ENCODE assay signal across 9 cellular contexts in genomic region chr1:23568608-23569383, GRCh38. TPM values are rescaled to one million over a fixed set of nuclear protein-coding genes. Genes with fewer than 3 reads are reported as not detected.
DNase-seq lines count a peak whose midpoint lies in the region; ATAC-seq and TF ChIP-seq lines count a peak whose summit lies in the region.
"Had no signal": no experiment of that assay in that cellular context is flagged by ENCODE, and none has a peak within 500 bp of the region (broad histone marks: within the 10 kb centered on the region; RNA-seq: fewer than 3 reads in every experiment).

No MANE protein-coding gene starts in this region.

- H3K4me3 Mint-ChIP-seq in stimulated activated naive B cell treated with anti-CD40 and anti-IgM and Interleukin-4, amounts not matched to agents 10 μg/mL and 1 μg/mL and 100 μg/mL, for 72 hours, result peak overlapping the region; percentile 83 to 88

- H3K27me3 ChIP-seq in ascending aorta, result no peaks in the 10 kb centered on the region
- no peaks in the 10 kb centered on the region for H3K27me3 ChIP-seq in kidney epithelial cell (ENCODE audit: control insufficient read depth, insufficient read depth, low read length)

- H3K4me1 ChIP-seq in ascending aorta, result peaks cover 5 to 37% of the 10 kb centered on the region in 2 donors

- no peaks in the 10 kb centered on the region for H3K9me3 ChIP-seq in ascending aorta

- DNase-seq in DMS 273 (lab: John Stamatoyannopoulos, UW; ENCODE audit: unreplicated experiment), result peak; percentile 62
- DNase-seq in DMS 273 treated with DMSO at 0.1 percent for 48 hours (lab: John Stamatoyannopoulos, UW), result no peak
- no peak for DNase-seq in ascending aorta (ENCODE audit: low spot score in 2 of 2)
- no peak for DNase-seq in kidney epithelial cell (ENCODE audit: low read depth)
- no peak for DNase-seq in stimulated activated naive B cell treated with anti-CD40 and anti-IgM and Interleukin-4, amounts not matched to agents 10 μg/mL and 1 μg/mL and 100 μg/mL, for 72 hours
- no peak for DNase-seq in HuH-7.5 (ENCODE audit: low spot score)
- DNase-seq in dedifferentiated amniotic fluid mesenchymal stem cell (ENCODE audit: extremely low spot score), result no peak

- H3K27ac ChIP-seq in ascending aorta, result peak overlapping the region; percentile 89 to 92
- H3K27ac ChIP-seq: 22Rv1 had no signal

- peak overlapping the region; percentile 67 to 78 for H3K4me3 ChIP-seq in ascending aorta
- H3K4me3 ChIP-seq in kidney epithelial cell (ENCODE audit: low read depth, low read length), result peak overlapping the region; percentile 46

- no peaks in the 10 kb centered on the region for H3K27me3 Mint-ChIP-seq in stimulated activated naive B cell treated with anti-CD40 and anti-IgM and Interleukin-4, amounts not matched to agents 10 μg/mL and 1 μg/mL and 100 μg/mL, for 72 hours

- intact Hi-C loops in ascending aorta (cut with DNase I), result loop anchor here (10.0 kb wide), 2 partner anchors 446 to 1664 kb away; no protein-coding TSS in a partner anchor

- peaks cover 0 to 4% of the 10 kb centered on the region in 2 donors for H3K9me3 Mint-ChIP-seq in stimulated activated naive B cell treated with anti-CD40 and anti-IgM and Interleukin-4, amounts not matched to agents 10 μg/mL and 1 μg/mL and 100 μg/mL, for 72 hours

- peak overlapping the region; percentile 94 for H3K27ac Mint-ChIP-seq in stimulated activated naive B cell treated with anti-CD40 and anti-IgM and Interleukin-4, amounts not matched to agents 10 μg/mL and 1 μg/mL and 100 μg/mL, for 72 hours

- TF ChIP-seq CTCF in ascending aorta (IDR thresholded peaks at IDR 0.05), result no peak
- TF ChIP-seq CTCF in kidney epithelial cell (IDR thresholded peaks at IDR 0.05; ENCODE audit: insufficient read depth, low read length, poor library complexity, severe bottlenecking), result no peak

- peaks cover 0 to 4% of the 10 kb centered on the region in 2 donors for H3K36me3 Mint-ChIP-seq in stimulated activated naive B cell treated with anti-CD40 and anti-IgM and Interleukin-4, amounts not matched to agents 10 μg/mL and 1 μg/mL and 100 μg/mL, for 72 hours

- no peak for ATAC-seq in stimulated activated naive B cell treated with anti-CD40 and anti-IgM and Interleukin-4, amounts not matched to agents 10 μg/mL and 1 μg/mL and 100 μg/mL, for 72 hours (replicated peaks)
- no peak for ATAC-seq in HG03439 (IDR thresholded peaks at IDR 0.05; ENCODE audit: unreplicated experiment)

- H3K36me3 ChIP-seq in ascending aorta (no peaks in the 10 kb centered on the region), kidney epithelial cell (ENCODE audit: control insufficient read depth, insufficient read depth, low read length) (no peaks in the 10 kb centered on the region)

- H3K4me1 Mint-ChIP-seq in stimulated activated naive B cell treated with anti-CD40 and anti-IgM and Interleukin-4, amounts not matched to agents 10 μg/mL and 1 μg/mL and 100 μg/mL, for 72 hours, result peaks cover 34 to 59% of the 10 kb centered on the region in 2 donors

RNA-seq across cellular contexts. Expression of gene ID3, which starts 9.5 kb away (rescaled TPM):
- 1,094 TPM for total RNA-seq in ascending aorta
- total RNA-seq in kidney epithelial cell, result 76.6 and 77.5 TPM in 2 replicates

RNA-seq across cellular contexts. Expression of gene E2F2, which starts 37.8 kb away (rescaled TPM):
- not detected for total RNA-seq in ascending aorta
- 0.07 and 0.13 TPM in 2 replicates for total RNA-seq in kidney epithelial cell

Comparison
In these comparisons a context has a peak if more than half of its experiments do, and no peak if none do; other contexts are left out.
1. RNA of gene ID3, which starts 9.5 kb away (total RNA-seq): 1,094 TPM in ascending aorta (single experiment); 76.6 to 77.5 TPM in kidney epithelial cell; every median in the first group is over 10 times any median in the second.